In the genomic region with DNA sequence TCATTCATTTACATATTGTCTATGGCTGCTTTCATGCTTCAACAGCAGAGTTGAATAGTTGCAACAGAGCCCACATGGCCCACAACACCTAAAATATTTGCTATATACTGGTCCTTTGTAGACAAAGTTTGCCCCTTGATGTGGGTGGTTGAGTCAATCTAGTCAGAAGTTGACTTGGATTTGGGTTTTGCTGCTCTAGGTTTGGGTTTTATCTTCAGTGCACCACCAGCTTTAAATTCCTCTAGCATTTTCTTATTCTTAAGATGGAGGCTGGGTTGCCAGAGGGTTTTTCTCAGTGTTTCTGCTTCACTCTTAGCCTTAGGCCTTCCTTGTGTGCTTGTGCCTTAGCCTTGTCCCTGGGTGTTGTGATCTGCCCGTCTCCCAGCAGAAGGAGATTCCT, we compare ENCODE assay signal across 21 cellular contexts. TPM values are rescaled to one million over a fixed set of nuclear protein-coding genes. Genes with fewer than 3 reads are reported as not detected.
DNase-seq lines count a peak whose midpoint lies in the region; TF ChIP-seq lines count a peak whose summit lies in the region.
"Had no signal": no experiment of that assay in that cellular context is flagged by ENCODE, and none has a peak within 500 bp of the region (broad histone marks: within the 10 kb centered on the region; RNA-seq: fewer than 3 reads in every experiment).

No MANE protein-coding gene starts in this region.

- H3K4me3 ChIP-seq in Jurkat, Clone E6-1 (ENCODE audit: low read length) = no peak overlapping the region
- no peak overlapping the region for H3K4me3 ChIP-seq in esophagus muscularis mucosa
- H3K4me3 ChIP-seq: HAP-1 had no signal

- no peak for TF ChIP-seq POLR2A in esophagus muscularis mucosa (IDR thresholded peaks at IDR 0.05; ENCODE audit: low read depth)

- H3K27ac ChIP-seq in esophagus muscularis mucosa (replicated peaks in 1 of 4) = no peak overlapping the region

- intact Hi-C loops in esophagus muscularis mucosa (cut with DNase I) = no loop called here

- WGBS in esophagus muscularis mucosa = 94% methylated on average over 1 of the region's 1 CpG

- no peaks in the 10 kb centered on the region for H3K4me1 ChIP-seq in esophagus muscularis mucosa
- H3K4me1 ChIP-seq: HAP-1 had no signal

- no peak for TF ChIP-seq EP300 in esophagus muscularis mucosa (IDR thresholded peaks at IDR 0.05)

- TF ChIP-seq CTCF in esophagus muscularis mucosa (IDR thresholded peaks at IDR 0.05) = no peak

- no peaks in the 10 kb centered on the region for H3K9me3 ChIP-seq in esophagus muscularis mucosa
- H3K9me3 ChIP-seq: HAP-1 had no signal

- peaks cover 0 to 9% (median 0%) of the 10 kb centered on the region in 4 donors for H3K27me3 ChIP-seq in esophagus muscularis mucosa

- H3K36me3 ChIP-seq in esophagus muscularis mucosa = no peaks in the 10 kb centered on the region
- H3K36me3 ChIP-seq: HAP-1 had no signal

- DNase-seq in activated CD8-positive, alpha-beta memory T cell treated with anti-CD3 and anti-CD28 coated beads for 24 hours = peak; percentile 24
- DNase-seq in activated CD8-positive, alpha-beta memory T cell treated with anti-CD3 and anti-CD28 coated beads, Interleukin-2, amount 50 U/mL, for 4 hours = no peak
- DNase-seq in Jurkat, Clone E6-1 (ENCODE audit: low read depth, low spot score) = peak; percentile 42
- DNase-seq in esophagus muscularis mucosa (ENCODE audit: extremely low spot score) = peak; percentile 53
- DNase-seq in iPS-NIHi7 (ENCODE audit: extremely low spot score) = no peak
- DNase-seq in mesenteric fat pad (ENCODE audit: low spot score) = no peak
- DNase-seq: 8988T; C1 segment of cervical spinal cord; Calu3; CD4-positive, alpha-beta memory T cell; COR-L47; DMS53; DMS79 treated with DMSO at 0.1 percent for 48 hours; GF-D8; GOT3; HFFc6 had no signal

RNA-seq across cellular contexts. Expression of gene CCDC182, which starts 51.0 kb away (rescaled TPM):
- not detected for polyA plus RNA-seq in Jurkat, Clone E6-1 (2012; ENCODE audit: insufficient read depth, insufficient read length)
- total RNA-seq in esophagus muscularis mucosa (not detected), mesenteric fat pad (not detected)
- total RNA-seq: A673; Calu3; CD4-positive, alpha-beta memory T cell; Daoy; G401; HFFc6 had no signal
- polyA plus RNA-seq: BJ; CD4-positive, alpha-beta memory T cell had no signal

Comparison
In these comparisons a context has a peak if more than half of its experiments do, and no peak if none do; other contexts are left out.
1. DNase-seq: peak in activated CD8-positive, alpha-beta memory T cell treated with anti-CD3 and anti-CD28 coated beads for 24 hours (single experiment), Jurkat, Clone E6-1 (single experiment) and esophagus muscularis mucosa (single experiment); none in activated CD8-positive, alpha-beta memory T cell treated with anti-CD3 and anti-CD28 coated beads, Interleukin-2, amount 50 U/mL, for 4 hours (single experiment), iPS-NIHi7 (single experiment) and mesenteric fat pad (single experiment).